ENCODE assay signal across 2 cellular contexts in the genomic region with DNA sequence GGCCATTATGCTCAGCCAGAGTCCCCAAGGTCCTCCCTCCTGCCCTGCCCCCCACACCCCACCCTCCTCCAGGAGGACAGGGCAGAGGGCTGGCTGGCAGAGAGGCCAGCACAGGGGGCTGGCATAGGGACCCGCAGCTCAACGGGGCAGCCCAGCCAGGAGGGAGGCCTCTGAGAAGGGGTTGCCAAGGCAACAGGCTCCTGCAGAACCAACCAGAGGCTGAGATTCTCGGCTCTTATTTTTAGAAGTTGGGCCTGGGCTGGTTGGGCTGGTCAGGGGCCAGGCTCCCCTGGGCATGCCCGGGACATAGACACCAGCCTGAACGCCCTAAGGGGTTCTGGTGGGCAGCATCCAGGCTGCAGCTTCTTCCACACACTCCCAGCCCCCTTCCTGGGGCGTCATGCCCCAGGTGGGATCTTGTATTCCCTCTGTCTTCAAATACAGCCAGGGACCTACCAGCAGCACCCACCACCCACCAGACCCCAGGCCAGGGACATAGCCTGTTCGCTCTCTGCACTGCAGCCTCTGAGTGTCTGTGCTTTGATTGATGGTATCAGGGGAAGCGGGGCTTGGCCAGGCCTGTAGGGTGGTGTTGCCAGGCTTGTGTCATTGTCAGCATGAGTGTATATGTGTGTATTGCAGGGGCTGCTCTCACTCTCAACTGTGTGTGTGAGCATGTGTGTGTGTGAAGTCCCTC.
TF ChIP-seq lines count a peak whose summit lies in the region.

No MANE protein-coding gene starts in this region.

TF ChIP-seq in HEK293, 187 proteins besides CTCF, POLR2A, EP300 and RAD21:
- TF ChIP-seq ZNF302 (tag by site-specific recombination; IDR thresholded peaks at IDR 0.05; ENCODE audit: low read depth) (no peak), OVOL3 (tag by site-specific recombination; IDR thresholded peaks at IDR 0.05) (no peak), YY1 (tag by site-specific recombination; IDR thresholded peaks at IDR 0.05) (no peak), ZNF391 (tag by site-specific recombination; IDR thresholded peaks at IDR 0.05; ENCODE audit: borderline replicate concordance, low read depth) (no peak), ZNF248 (tag by site-specific recombination; IDR thresholded peaks at IDR 0.05) (no peak), MYNN (tag by site-specific recombination; IDR thresholded peaks at IDR 0.05; ENCODE audit: borderline replicate concordance) (peak; percentile 70; the same call in 1 of the 2 replicates)
- TF ChIP-seq, protein P1, sequence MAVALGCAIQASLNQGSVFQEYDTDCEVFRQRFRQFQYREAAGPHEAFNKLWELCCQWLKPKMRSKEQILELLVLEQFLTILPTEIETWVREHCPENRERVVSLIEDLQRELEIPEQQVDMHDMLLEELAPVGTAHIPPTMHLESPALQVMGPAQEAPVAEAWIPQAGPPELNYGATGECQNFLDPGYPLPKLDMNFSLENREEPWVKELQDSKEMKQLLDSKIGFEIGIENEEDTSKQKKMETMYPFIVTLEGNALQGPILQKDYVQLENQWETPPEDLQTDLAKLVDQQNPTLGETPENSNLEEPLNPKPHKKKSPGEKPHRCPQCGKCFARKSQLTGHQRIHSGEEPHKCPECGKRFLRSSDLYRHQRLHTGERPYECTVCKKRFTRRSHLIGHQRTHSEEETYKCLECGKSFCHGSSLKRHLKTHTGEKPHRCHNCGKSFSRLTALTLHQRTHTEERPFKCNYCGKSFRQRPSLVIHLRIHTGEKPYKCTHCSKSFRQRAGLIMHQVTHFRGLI (tag by site-specific recombination; IDR thresholded peaks at IDR 0.05), result peak; percentile 97
- TF ChIP-seq, protein P2, sequence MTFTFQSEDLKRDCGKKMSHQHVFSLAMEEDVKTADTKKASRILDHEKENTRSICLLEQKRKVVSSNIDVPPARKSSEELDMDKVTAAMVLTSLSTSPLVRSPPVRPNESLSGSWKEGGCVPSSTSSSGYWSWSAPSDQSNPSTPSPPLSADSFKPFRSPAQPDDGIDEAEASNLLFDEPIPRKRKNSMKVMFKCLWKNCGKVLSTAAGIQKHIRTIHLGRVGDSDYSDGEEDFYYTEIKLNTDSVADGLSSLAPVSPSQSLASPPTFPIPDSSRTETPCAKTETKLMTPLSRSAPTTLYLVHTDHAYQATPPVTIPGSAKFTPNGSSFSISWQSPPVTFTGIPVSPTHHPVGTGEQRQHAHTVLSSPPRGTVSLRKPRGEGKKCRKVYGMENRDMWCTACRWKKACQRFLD (tag by site-specific recombination; IDR thresholded peaks at IDR 0.05), result no peak

TF ChIP-seq in SK-N-SH, 30 proteins besides CTCF, POLR2A, EP300 and RAD21:
- 0 out of 2 replicates have a peak, but pooled peaks have one; percentile 15 for TF ChIP-seq SMC3 (IDR thresholded peaks at IDR 0.05; ENCODE audit: low read depth, low read length)
- peak; percentile 19; the same call in 1 of the 2 replicates for TF ChIP-seq RCOR1 (IDR thresholded peaks at IDR 0.05; ENCODE audit: low read length)
- TF ChIP-seq FOXJ3 (CRISPR knock-in tag; IDR thresholded peaks at IDR 0.05), result peak; percentile 93
- no peak for TF ChIP-seq POLR2AphosphoS5 (IDR thresholded peaks at IDR 0.05; ENCODE audit: low read depth, low read length)
- TF ChIP-seq, protein P3, sequence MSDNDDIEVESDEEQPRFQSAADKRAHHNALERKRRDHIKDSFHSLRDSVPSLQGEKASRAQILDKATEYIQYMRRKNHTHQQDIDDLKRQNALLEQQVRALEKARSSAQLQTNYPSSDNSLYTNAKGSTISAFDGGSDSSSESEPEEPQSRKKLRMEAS (IDR thresholded peaks at IDR 0.05; ENCODE audit: low read depth), result no peak
- peak; percentile 96 for TF ChIP-seq GATA2 (CRISPR knock-in tag; IDR thresholded peaks at IDR 0.05)
- TF ChIP-seq, protein P4, sequence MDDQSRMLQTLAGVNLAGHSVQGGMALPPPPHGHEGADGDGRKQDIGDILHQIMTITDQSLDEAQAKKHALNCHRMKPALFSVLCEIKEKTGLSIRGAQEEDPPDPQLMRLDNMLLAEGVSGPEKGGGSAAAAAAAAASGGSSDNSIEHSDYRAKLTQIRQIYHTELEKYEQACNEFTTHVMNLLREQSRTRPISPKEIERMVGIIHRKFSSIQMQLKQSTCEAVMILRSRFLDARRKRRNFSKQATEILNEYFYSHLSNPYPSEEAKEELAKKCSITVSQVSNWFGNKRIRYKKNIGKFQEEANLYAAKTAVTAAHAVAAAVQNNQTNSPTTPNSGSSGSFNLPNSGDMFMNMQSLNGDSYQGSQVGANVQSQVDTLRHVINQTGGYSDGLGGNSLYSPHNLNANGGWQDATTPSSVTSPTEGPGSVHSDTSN (IDR thresholded peaks at IDR 0.05), result 0 out of 2 replicates have a peak, but pooled peaks have one; percentile 6
- TF ChIP-seq, protein P5, sequence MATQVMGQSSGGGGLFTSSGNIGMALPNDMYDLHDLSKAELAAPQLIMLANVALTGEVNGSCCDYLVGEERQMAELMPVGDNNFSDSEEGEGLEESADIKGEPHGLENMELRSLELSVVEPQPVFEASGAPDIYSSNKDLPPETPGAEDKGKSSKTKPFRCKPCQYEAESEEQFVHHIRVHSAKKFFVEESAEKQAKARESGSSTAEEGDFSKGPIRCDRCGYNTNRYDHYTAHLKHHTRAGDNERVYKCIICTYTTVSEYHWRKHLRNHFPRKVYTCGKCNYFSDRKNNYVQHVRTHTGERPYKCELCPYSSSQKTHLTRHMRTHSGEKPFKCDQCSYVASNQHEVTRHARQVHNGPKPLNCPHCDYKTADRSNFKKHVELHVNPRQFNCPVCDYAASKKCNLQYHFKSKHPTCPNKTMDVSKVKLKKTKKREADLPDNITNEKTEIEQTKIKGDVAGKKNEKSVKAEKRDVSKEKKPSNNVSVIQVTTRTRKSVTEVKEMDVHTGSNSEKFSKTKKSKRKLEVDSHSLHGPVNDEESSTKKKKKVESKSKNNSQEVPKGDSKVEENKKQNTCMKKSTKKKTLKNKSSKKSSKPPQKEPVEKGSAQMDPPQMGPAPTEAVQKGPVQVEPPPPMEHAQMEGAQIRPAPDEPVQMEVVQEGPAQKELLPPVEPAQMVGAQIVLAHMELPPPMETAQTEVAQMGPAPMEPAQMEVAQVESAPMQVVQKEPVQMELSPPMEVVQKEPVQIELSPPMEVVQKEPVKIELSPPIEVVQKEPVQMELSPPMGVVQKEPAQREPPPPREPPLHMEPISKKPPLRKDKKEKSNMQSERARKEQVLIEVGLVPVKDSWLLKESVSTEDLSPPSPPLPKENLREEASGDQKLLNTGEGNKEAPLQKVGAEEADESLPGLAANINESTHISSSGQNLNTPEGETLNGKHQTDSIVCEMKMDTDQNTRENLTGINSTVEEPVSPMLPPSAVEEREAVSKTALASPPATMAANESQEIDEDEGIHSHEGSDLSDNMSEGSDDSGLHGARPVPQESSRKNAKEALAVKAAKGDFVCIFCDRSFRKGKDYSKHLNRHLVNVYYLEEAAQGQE (IDR thresholded peaks at IDR 0.05; ENCODE audit: low read depth, low read length), result no peak
- TF ChIP-seq CHD2 (IDR thresholded peaks at IDR 0.05; ENCODE audit: low read length, partially characterized antibody), result peak; percentile 54
- peak; percentile 79; the same call in 1 of the 2 replicates for TF ChIP-seq MXI1 (IDR thresholded peaks at IDR 0.05; ENCODE audit: low read depth, low read length)
TF ChIP-seq in SK-N-SH: peak in this region for 7.
